ENCODE assay signal across 1 cellular context in genomic region chr7:12257582-12257981, GRCh38.
TF ChIP-seq lines count a peak whose summit lies in the region.

No MANE protein-coding gene starts in this region.

TF ChIP-seq in A549, 52 proteins besides CTCF, POLR2A, EP300 and RAD21 (continued from another document):
- TF ChIP-seq PBX3 (IDR thresholded peaks at IDR 0.05) (no peak), FOSB (CRISPR knock-in tag; IDR thresholded peaks at IDR 0.05) (no peak), NR3C1 (IDR thresholded peaks at IDR 0.05) (no peak), FOSL2 (IDR thresholded peaks at IDR 0.05) (no peak), FOSL2 (CRISPR knock-in tag; IDR thresholded peaks at IDR 0.05) (no peak), EHMT2 (IDR thresholded peaks at IDR 0.05; ENCODE audit: low read depth) (no peak)
